ENCODE assay signal across 16 cellular contexts in genomic region chr14:68340262-68340661, GRCh38.
"Had no signal": no experiment of that assay in that cellular context is flagged by ENCODE, and none has a peak within 500 bp of the region (broad histone marks: within the 10 kb centered on the region; RNA-seq: fewer than 3 reads in every experiment).

No MANE protein-coding gene starts in this region.

- H3K9me3 ChIP-seq: gastrocnemius medialis, mucosa of descending colon, tibial nerve had no signal

- H3K27me3 Mint-ChIP-seq: activated naive CD8-positive, alpha-beta T cell; naive thymus-derived CD4-positive, alpha-beta T cell; progenitor cell of endocrine pancreas had no signal

- H3K27me3 ChIP-seq: gastrocnemius medialis, neural progenitor cell, tibial nerve had no signal

- DNase-seq: activated CD4-positive, alpha-beta T cell treated with anti-CD3 and anti-CD28 coated beads, Interleukin-2, amount 50 U/mL, for 4 hours; effector CD4-positive, alpha-beta T cell; gastrocnemius medialis; head of caudate nucleus; mesenchymal stem cell; mucosa of descending colon; naive thymus-derived CD4-positive, alpha-beta T cell; stimulated activated CD4-positive, alpha-beta T cell treated with anti-CD3 and anti-CD28 coated beads, Interleukin-2, amount 100 ng/mL, for 24 hours; stimulated activated naive CD8-positive, alpha-beta T cell treated with anti-CD3 and anti-CD28 coated beads, Interleukin-15, Interleukin-2, amounts not matched to agents 100 U/mL and 50 U/mL, for 24 hours had no signal

- H3K27ac ChIP-seq: gastrocnemius medialis, neural progenitor cell, tibial nerve, VCaP had no signal

- H3K4me2 ChIP-seq: neural progenitor cell had no signal

- H3K4me3 Mint-ChIP-seq: activated naive CD8-positive, alpha-beta T cell; activated T-helper 1 cell treated with anti-CD3 and anti-CD28 coated beads, Interleukin-12 subunit alpha, Interleukin-12 subunit beta, Interleukin-2, Interleukin-4 antibody, amounts not matched to agents 30 ng/mL and 10 ng/mL and 1 ng/mL, durations not matched to agents 14 hours and 24 hours and 36 hours; naive thymus-derived CD4-positive, alpha-beta T cell; neural progenitor cell had no signal

- H3K4me3 ChIP-seq: gastrocnemius medialis, mucosa of descending colon, neural progenitor cell, tibial nerve had no signal

- H3K27ac Mint-ChIP-seq: activated naive CD8-positive, alpha-beta T cell; activated T-helper 1 cell treated with anti-CD3 and anti-CD28 coated beads, Interleukin-12 subunit alpha, Interleukin-12 subunit beta, Interleukin-2, Interleukin-4 antibody, amounts not matched to agents 30 ng/mL and 10 ng/mL and 1 ng/mL, durations not matched to agents 14 hours and 24 hours and 36 hours; naive thymus-derived CD4-positive, alpha-beta T cell; neural progenitor cell; progenitor cell of endocrine pancreas had no signal

- H3K36me3 Mint-ChIP-seq: activated naive CD8-positive, alpha-beta T cell had no signal

- ATAC-seq: esophagus mucosa; gastrocnemius medialis; mucosa of descending colon; naive thymus-derived CD4-positive, alpha-beta T cell; stimulated activated naive CD8-positive, alpha-beta T cell treated with anti-CD3 and anti-CD28 coated beads, Interleukin-15, Interleukin-2, amounts not matched to agents 100 U/mL and 50 U/mL, for 24 hours had no signal

- H3K4me1 ChIP-seq: gastrocnemius medialis had no signal

- H3K36me3 ChIP-seq: gastrocnemius medialis, neural progenitor cell, tibial nerve had no signal

- H3K9ac ChIP-seq: neural progenitor cell had no signal

- H2AFZ ChIP-seq: neural progenitor cell had no signal
